Comparison of ENCODE assay signal across 21 cellular contexts in the genomic region with DNA sequence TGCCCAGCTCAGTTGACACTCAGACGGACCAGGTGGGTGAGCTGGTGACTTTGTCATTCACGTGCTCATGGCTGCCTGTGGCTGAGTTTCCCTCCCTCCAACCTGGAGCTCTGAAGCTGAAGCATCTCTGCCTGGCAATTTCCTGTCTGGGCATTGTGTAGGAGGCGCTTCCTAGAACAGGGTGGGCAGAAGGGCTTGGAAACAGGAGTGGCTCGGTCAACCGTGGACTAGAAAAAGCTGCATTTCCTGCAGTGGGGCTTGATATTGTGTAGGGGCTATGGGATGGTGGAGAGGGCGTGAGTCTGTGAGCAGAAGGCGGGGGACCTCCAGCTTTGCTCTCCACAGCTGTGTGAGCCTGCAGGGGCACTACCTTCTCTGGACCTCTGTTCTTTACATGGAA.
"Had no signal": no experiment of that assay in that cellular context is flagged by ENCODE, and none has a peak within 500 bp of the region (broad histone marks: within the 10 kb centered on the region; RNA-seq: fewer than 3 reads in every experiment).

No MANE protein-coding gene starts in this region.

- H3K27ac Mint-ChIP-seq: activated B cell treated with CpG ODN at 0.5 μM for 24 hours; activated CD8-positive, alpha-beta T cell treated with anti-CD3 and anti-CD28 coated beads, Interleukin-2, amount 10 ng/mL, durations not matched to agents 7 days and 5 days; activated naive CD8-positive, alpha-beta T cell; activated T-cell treated with anti-CD3 and anti-CD28 coated beads, Interleukin-2, amount 50 U/mL, for 72 hours; dendritic cell treated with granulocyte-macrophage colony-stimulating factor and Interleukin-4, amounts not matched to agents 40 ng/mL and 50 ng/mL, for 4 days; naive B cell; nephron progenitor cell; progenitor cell of endocrine pancreas had no signal

- H3K36me3 Mint-ChIP-seq: activated naive CD8-positive, alpha-beta T cell; naive B cell had no signal

- H3K4me3 Mint-ChIP-seq: activated B cell treated with CpG ODN at 0.5 μM for 24 hours; activated CD8-positive, alpha-beta T cell treated with anti-CD3 and anti-CD28 coated beads, Interleukin-2, amount 10 ng/mL, durations not matched to agents 7 days and 5 days; activated naive CD8-positive, alpha-beta T cell; activated T-cell treated with anti-CD3 and anti-CD28 coated beads, Interleukin-2, amount 50 U/mL, for 72 hours; central memory CD8-positive, alpha-beta T cell; dendritic cell treated with granulocyte-macrophage colony-stimulating factor and Interleukin-4, amounts not matched to agents 40 ng/mL and 50 ng/mL, for 4 days; naive B cell; nephron progenitor cell had no signal

- H3K27me3 Mint-ChIP-seq: activated B cell treated with CpG ODN at 0.5 μM for 24 hours; activated naive CD8-positive, alpha-beta T cell; dendritic cell treated with granulocyte-macrophage colony-stimulating factor and Interleukin-4, amounts not matched to agents 40 ng/mL and 50 ng/mL, for 4 days had no signal

- H3K4me3 ChIP-seq: esophagus muscularis mucosa, ovary, right lobe of liver, tibial nerve had no signal

- H3K36me3 ChIP-seq: esophagus muscularis mucosa, ovary, right lobe of liver, tibial nerve had no signal

- H3K27ac ChIP-seq: esophagus muscularis mucosa, ovary, right lobe of liver, tibial nerve had no signal

- H3K27me3 ChIP-seq: ovary, right lobe of liver, tibial nerve had no signal

- H3K4me1 Mint-ChIP-seq: activated B cell treated with CpG ODN at 0.5 μM for 24 hours; central memory CD8-positive, alpha-beta T cell; naive B cell had no signal

- H3K9me3 ChIP-seq: esophagus muscularis mucosa, ovary, right lobe of liver, tibial nerve had no signal

- H3K9me3 Mint-ChIP-seq: activated B cell treated with CpG ODN at 0.5 μM for 24 hours; activated T-cell treated with anti-CD3 and anti-CD28 coated beads, Interleukin-2, amount 50 U/mL, for 72 hours; dendritic cell treated with granulocyte-macrophage colony-stimulating factor and Interleukin-4, amounts not matched to agents 40 ng/mL and 50 ng/mL, for 4 days had no signal

- ATAC-seq: activated CD8-positive, alpha-beta T cell treated with anti-CD3 and anti-CD28 coated beads, Interleukin-2, amount 10 ng/mL, durations not matched to agents 7 days and 5 days; activated T-cell treated with anti-CD3 and anti-CD28 coated beads, Interleukin-2, amount 50 U/mL, for 72 hours; right lobe of liver had no signal

- DNase-seq: activated B cell treated with CpG ODN at 0.5 μM for 24 hours; activated CD4-positive, alpha-beta T cell treated with anti-CD3 and anti-CD28 coated beads, Interleukin-2, amount 50 U/mL, for 1 hour; activated CD8-positive, alpha-beta T cell treated with anti-CD3 and anti-CD28 coated beads, Interleukin-2, amount 10 ng/mL, durations not matched to agents 7 days and 5 days; activated naive CD4-positive, alpha-beta T cell; activated T-cell treated with anti-CD3 and anti-CD28 coated beads for 4 hours; activated T-cell treated with anti-CD3 and anti-CD28 coated beads, Interleukin-2, amount 50 U/mL, for 72 hours; anterior cingulate cortex; kidney glomerular epithelial cell; mammary epithelial cell; naive B cell; nephron progenitor cell; ovary; right lobe of liver; stimulated activated CD4-positive, alpha-beta T cell treated with anti-CD3 and anti-CD28 coated beads, Interleukin-2, amount 100 ng/mL, for 48 hours; stimulated activated naive CD4-positive, alpha-beta T cell treated with Interleukin-2 at 50 U/mL for 16 hours had no signal

- H3K4me1 ChIP-seq: esophagus muscularis mucosa, right lobe of liver, tibial nerve had no signal
